ENCODE assay signal across 2 cellular contexts in the genomic region with DNA sequence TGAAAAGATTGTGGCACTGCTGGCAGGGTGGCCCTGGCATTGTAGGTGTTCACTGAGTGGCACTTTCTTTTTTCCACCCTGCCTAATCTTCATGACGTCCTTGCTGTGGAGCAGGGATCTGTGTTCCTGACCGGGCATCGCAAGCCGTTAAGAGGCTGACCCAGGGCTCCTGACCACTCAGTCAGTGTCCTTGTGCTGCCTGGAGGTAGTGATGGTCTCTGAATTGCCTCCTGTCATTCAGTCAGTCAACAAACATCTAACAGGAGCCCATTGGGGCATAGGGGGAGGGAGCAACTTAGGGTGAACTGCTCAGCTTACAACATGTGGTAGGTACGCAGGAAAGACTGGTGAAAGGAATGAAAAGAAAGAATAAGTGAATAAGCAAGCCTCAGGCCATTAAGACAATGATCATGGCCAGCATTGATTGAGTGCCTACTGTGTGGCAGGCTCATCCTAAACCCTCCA.
A peak's percentile ranks its signal among the peaks of the same experiment; 100 is the strongest.
TF ChIP-seq lines count a peak whose summit lies in the region.

No MANE protein-coding gene starts in this region.

TF ChIP-seq in HepG2, 621 proteins besides CTCF, POLR2A, EP300 and RAD21:
- no peak for TF ChIP-seq ZNF773 (CRISPR knock-in tag; IDR thresholded peaks at IDR 0.05; ENCODE audit: borderline replicate concordance)
- TF ChIP-seq FUBP1 (CRISPR knock-in tag; IDR thresholded peaks at IDR 0.05; ENCODE audit: borderline replicate concordance): peak; percentile 30; the same call in 1 of the 2 replicates
- peak; percentile 49; the same call in 1 of the 2 replicates for TF ChIP-seq ZNF788 (CRISPR knock-in tag; IDR thresholded peaks at IDR 0.05; ENCODE audit: borderline replicate concordance)
- peak; percentile 58; the same call in 1 of the 2 replicates for TF ChIP-seq HES4 (CRISPR knock-in tag; IDR thresholded peaks at IDR 0.05; ENCODE audit: borderline replicate concordance)
- TF ChIP-seq CENPT (CRISPR knock-in tag; IDR thresholded peaks at IDR 0.05; ENCODE audit: low read depth): no peak
- 0 out of 2 replicates have a peak, but pooled peaks have one; percentile 7 for TF ChIP-seq ZNF280B (CRISPR knock-in tag; IDR thresholded peaks at IDR 0.05; ENCODE audit: borderline replicate concordance)
- TF ChIP-seq ZNF121 (CRISPR knock-in tag; IDR thresholded peaks at IDR 0.05): no peak
- TF ChIP-seq MTERF4 (CRISPR knock-in tag; IDR thresholded peaks at IDR 0.05): 0 out of 2 replicates have a peak, but pooled peaks have one; percentile 62
- no peak for TF ChIP-seq SP4 (CRISPR knock-in tag; IDR thresholded peaks at IDR 0.05)
- 0 out of 2 replicates have a peak, but pooled peaks have one; percentile 51 for TF ChIP-seq IRF9 (CRISPR knock-in tag; IDR thresholded peaks at IDR 0.05; ENCODE audit: borderline replicate concordance)
- peak; percentile 58 for TF ChIP-seq ZNF772 (CRISPR knock-in tag; IDR thresholded peaks at IDR 0.05)
- TF ChIP-seq ZBTB39 (CRISPR knock-in tag; IDR thresholded peaks at IDR 0.05): no peak
- peak; percentile 97 for TF ChIP-seq ZNF3 (CRISPR knock-in tag; IDR thresholded peaks at IDR 0.05)
- no peak for TF ChIP-seq IRX3 (CRISPR knock-in tag; IDR thresholded peaks at IDR 0.05; ENCODE audit: borderline replicate concordance, low read depth)
- TF ChIP-seq ZNF563 (CRISPR knock-in tag; IDR thresholded peaks at IDR 0.05): peak; percentile 67; the same call in 1 of the 2 replicates
- TF ChIP-seq NR1H2 (CRISPR knock-in tag; IDR thresholded peaks at IDR 0.05; ENCODE audit: borderline replicate concordance, low read depth): no peak

TF ChIP-seq in IMR-90, 13 proteins besides CTCF, POLR2A, EP300 and RAD21:
- TF ChIP-seq CHD1 (IDR thresholded peaks at IDR 0.05; ENCODE audit: low read depth, low read length): no peak
- TF ChIP-seq, protein P1, sequence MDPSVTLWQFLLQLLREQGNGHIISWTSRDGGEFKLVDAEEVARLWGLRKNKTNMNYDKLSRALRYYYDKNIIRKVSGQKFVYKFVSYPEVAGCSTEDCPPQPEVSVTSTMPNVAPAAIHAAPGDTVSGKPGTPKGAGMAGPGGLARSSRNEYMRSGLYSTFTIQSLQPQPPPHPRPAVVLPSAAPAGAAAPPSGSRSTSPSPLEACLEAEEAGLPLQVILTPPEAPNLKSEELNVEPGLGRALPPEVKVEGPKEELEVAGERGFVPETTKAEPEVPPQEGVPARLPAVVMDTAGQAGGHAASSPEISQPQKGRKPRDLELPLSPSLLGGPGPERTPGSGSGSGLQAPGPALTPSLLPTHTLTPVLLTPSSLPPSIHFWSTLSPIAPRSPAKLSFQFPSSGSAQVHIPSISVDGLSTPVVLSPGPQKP (IDR thresholded peaks at IDR 0.05; ENCODE audit: borderline replicate concordance, low read depth, low read length): no peak
- TF ChIP-seq RFX5 (IDR thresholded peaks at IDR 0.05; ENCODE audit: low read depth, low read length): no peak
- TF ChIP-seq NFE2L2 (IDR thresholded peaks at IDR 0.05; ENCODE audit: low read depth, low read length): no peak
- TF ChIP-seq MAFK (IDR thresholded peaks at IDR 0.05; ENCODE audit: low read depth, low read length): no peak
- TF ChIP-seq, protein P2, sequence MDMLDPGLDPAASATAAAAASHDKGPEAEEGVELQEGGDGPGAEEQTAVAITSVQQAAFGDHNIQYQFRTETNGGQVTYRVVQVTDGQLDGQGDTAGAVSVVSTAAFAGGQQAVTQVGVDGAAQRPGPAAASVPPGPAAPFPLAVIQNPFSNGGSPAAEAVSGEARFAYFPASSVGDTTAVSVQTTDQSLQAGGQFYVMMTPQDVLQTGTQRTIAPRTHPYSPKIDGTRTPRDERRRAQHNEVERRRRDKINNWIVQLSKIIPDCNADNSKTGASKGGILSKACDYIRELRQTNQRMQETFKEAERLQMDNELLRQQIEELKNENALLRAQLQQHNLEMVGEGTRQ (IDR thresholded peaks at IDR 0.05; ENCODE audit: low read depth, low read length): no peak
- TF ChIP-seq FOS (IDR thresholded peaks at IDR 0.05; ENCODE audit: low read depth, low read length): no peak
- no peak for TF ChIP-seq MAZ (IDR thresholded peaks at IDR 0.05; ENCODE audit: borderline replicate concordance, low read depth, low read length)
- TF ChIP-seq RCOR1 (IDR thresholded peaks at IDR 0.05; ENCODE audit: insufficient replicate concordance, low read length): no peak
- no peak for TF ChIP-seq MXI1 (IDR thresholded peaks at IDR 0.05; ENCODE audit: borderline replicate concordance, low read depth, low read length)
- no peak for TF ChIP-seq CEBPB (IDR thresholded peaks at IDR 0.05; ENCODE audit: low read depth, low read length)
- no peak for TF ChIP-seq SMC3 (IDR thresholded peaks at IDR 0.05; ENCODE audit: low read depth, low read length)
- no peak for TF ChIP-seq BHLHE40 (IDR thresholded peaks at IDR 0.05; ENCODE audit: low read depth, low read length)
